Comparison of ENCODE assay signal across 31 cellular contexts in the genomic region with DNA sequence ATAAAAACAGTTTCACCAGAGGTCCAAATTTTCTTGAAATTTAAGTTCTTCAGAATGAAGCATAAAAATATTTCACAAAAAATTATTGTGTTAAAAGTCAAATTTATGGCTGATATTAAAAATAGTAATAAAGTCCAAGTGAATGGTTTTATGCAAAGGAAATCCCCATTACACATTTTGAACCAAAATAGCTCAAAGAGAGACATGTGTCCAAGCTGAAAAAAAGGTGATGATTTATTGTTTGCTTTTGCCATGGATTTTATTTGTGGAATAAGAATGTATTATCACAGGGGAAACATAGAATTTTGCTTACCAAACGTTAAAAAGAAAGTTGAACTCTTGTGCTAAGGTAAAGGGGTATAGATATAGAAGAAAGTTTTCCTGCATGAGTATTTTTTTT. TPM values are rescaled to one million over a fixed set of nuclear protein-coding genes. Genes with fewer than 3 reads are reported as not detected.
"Had no signal": no experiment of that assay in that cellular context is flagged by ENCODE, and none has a peak within 500 bp of the region (broad histone marks: within the 10 kb centered on the region; RNA-seq: fewer than 3 reads in every experiment).

No MANE protein-coding gene starts in this region.

- H3K4me3 Mint-ChIP-seq: activated naive CD4-positive, alpha-beta T cell treated with anti-CD3 and anti-CD28 coated beads for 36 hours; activated naive CD8-positive, alpha-beta T cell treated with anti-CD3 and anti-CD28 coated beads for 36 hours; activated T-helper 1 cell treated with anti-CD3 and anti-CD28 coated beads, Interleukin-12 subunit alpha, Interleukin-12 subunit beta, Interleukin-2, Interleukin-4 antibody, amounts not matched to agents 30 ng/mL and 10 ng/mL and 1 ng/mL, durations not matched to agents 14 hours and 24 hours and 36 hours; effector memory CD8-positive, alpha-beta T cell; natural killer cell; stimulated activated naive CD8-positive, alpha-beta T cell treated with anti-CD3 and anti-CD28 coated beads, Interleukin-15, Interleukin-2, amounts not matched to agents 100 ng/mL and 50 ng/mL, for 24 hours had no signal

- H3K27ac Mint-ChIP-seq: activated naive CD4-positive, alpha-beta T cell treated with anti-CD3 and anti-CD28 coated beads for 36 hours; activated naive CD8-positive, alpha-beta T cell treated with anti-CD3 and anti-CD28 coated beads for 36 hours; activated T-helper 1 cell treated with anti-CD3 and anti-CD28 coated beads, Interleukin-12 subunit alpha, Interleukin-12 subunit beta, Interleukin-2, Interleukin-4 antibody, amounts not matched to agents 30 ng/mL and 10 ng/mL and 1 ng/mL, durations not matched to agents 14 hours and 24 hours and 36 hours; effector memory CD8-positive, alpha-beta T cell; natural killer cell; stimulated activated naive CD8-positive, alpha-beta T cell treated with anti-CD3 and anti-CD28 coated beads, Interleukin-15, Interleukin-2, amounts not matched to agents 100 ng/mL and 50 ng/mL, for 24 hours had no signal

- H3K36me3 ChIP-seq: adrenal gland, colonic mucosa, gastrocnemius medialis, lower lobe of right lung, thyroid gland, upper lobe of left lung, vagina had no signal

- H3K4me3 ChIP-seq: adrenal gland, colonic mucosa, gastrocnemius medialis, lower lobe of right lung, thyroid gland, upper lobe of left lung, vagina had no signal

- H3K4me1 ChIP-seq: colonic mucosa, gastrocnemius medialis had no signal

- H3K9me3 ChIP-seq: adrenal gland, colonic mucosa, gastrocnemius medialis, lower lobe of right lung, thyroid gland, vagina had no signal

- H3K27ac ChIP-seq: adrenal gland, colonic mucosa, gastrocnemius medialis, lower lobe of right lung, thyroid gland, upper lobe of left lung, vagina, VCaP had no signal

- DNase-seq: activated CD4-positive, alpha-beta T cell treated with anti-CD3 and anti-CD28 coated beads for 4 hours; activated CD4-positive, alpha-beta T cell treated with anti-CD3 and anti-CD28 coated beads, Interleukin-2, amount 50 U/mL, for 4 hours; activated effector memory CD4-positive, alpha-beta T cell treated with anti-CD3 and anti-CD28 coated beads, Interleukin-2, amount 50 U/mL, for 16 hours; activated naive CD4-positive, alpha-beta T cell treated with anti-CD3 and anti-CD28 coated beads for 36 hours; activated naive CD8-positive, alpha-beta T cell treated with anti-CD3 and anti-CD28 coated beads for 36 hours; adrenal gland; colonic mucosa; effector memory CD8-positive, alpha-beta T cell; erythroblast; gastrocnemius medialis; glutamatergic neuron; kidney; lower lobe of right lung; mesenchymal stem cell; natural killer cell; posterior cingulate gyrus; stimulated activated CD4-positive, alpha-beta T cell treated with anti-CD3 and anti-CD28 coated beads, Interleukin-12 subunit alpha, Interleukin-12 subunit beta, amount 100 ng/mL, for 4 hours; stimulated activated CD4-positive, alpha-beta T cell treated with anti-CD3 and anti-CD28 coated beads, Interleukin-4, amount 100 ng/mL, for 1 hour; thyroid gland; upper lobe of left lung had no signal

- ATAC-seq: effector memory CD8-positive, alpha-beta T cell; gastrocnemius medialis; left lobe of liver; lower lobe of right lung; natural killer cell had no signal

RNA-seq across cellular contexts. Expression of a gene that starts 4.6 kb away (rescaled TPM):
- total RNA-seq: activated naive CD4-positive, alpha-beta T cell treated with anti-CD3 and anti-CD28 coated beads for 36 hours; activated naive CD8-positive, alpha-beta T cell treated with anti-CD3 and anti-CD28 coated beads for 36 hours; activated T-helper 1 cell treated with anti-CD3 and anti-CD28 coated beads, Interleukin-12 subunit alpha, Interleukin-12 subunit beta, Interleukin-2, Interleukin-4 antibody, amounts not matched to agents 30 ng/mL and 10 ng/mL and 1 ng/mL, durations not matched to agents 14 hours and 24 hours and 36 hours; bronchial epithelial cell; colonic mucosa; dermis microvascular lymphatic vessel endothelial cell; gastrocnemius medialis; kidney; left lobe of liver; lower lobe of right lung; natural killer cell; osteoblast; skeletal muscle tissue; subcutaneous adipose tissue; T-helper 1 cell treated with Interleukin-12 subunit alpha and Interleukin-12 subunit beta and Interleukin-4 antibody, amounts not matched to agents 30 ng/mL and 1 ng/mL, for 36 hours; upper lobe of left lung; vagina had no signal
